10 cellular contexts compared by ENCODE assay signal in the genomic region with DNA sequence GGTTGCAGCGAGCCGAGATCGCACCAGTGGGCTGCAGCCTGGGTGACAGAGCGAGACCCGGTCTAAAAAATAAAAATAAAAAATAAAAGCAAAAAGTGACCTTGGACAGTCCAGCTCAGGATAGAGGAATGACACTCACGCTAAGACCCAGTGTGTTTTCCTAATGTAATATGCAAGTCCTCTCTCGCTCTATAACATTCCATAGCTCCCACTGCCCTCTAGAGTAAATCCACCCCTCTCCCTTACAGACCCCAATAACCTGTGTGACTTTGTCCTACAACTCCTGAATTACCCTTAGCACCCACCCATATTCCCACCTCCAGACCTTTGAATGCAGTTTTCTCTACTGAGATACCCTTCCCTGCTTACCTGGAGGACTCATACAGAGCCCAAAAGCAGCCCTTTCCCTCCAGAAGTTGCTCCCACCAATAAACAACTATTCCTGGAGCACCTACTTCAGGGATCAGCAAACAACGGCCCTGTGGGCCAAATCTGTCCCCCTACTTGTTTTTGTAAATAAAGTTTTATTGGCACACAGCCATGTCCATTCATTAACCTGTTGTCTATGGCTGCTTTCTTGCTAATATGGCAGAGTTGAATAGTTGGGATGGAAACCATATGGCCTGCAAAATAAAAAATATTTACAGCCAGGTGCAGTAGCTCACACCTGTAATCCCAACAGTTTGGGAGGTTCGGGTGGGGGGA.
"Had no signal": no experiment of that assay in that cellular context is flagged by ENCODE, and none has a peak within 500 bp of the region (broad histone marks: within the 10 kb centered on the region; RNA-seq: fewer than 3 reads in every experiment).

No MANE protein-coding gene starts in this region.

- ATAC-seq: GM23338 had no signal

- H3K4me3 ChIP-seq: GM23338 had no signal

- H3K9ac ChIP-seq: KMS-11 had no signal

- H3K27ac ChIP-seq: HL-60, KMS-11 had no signal

- H2AFZ ChIP-seq: GM23338 had no signal

- FAIRE-seq: H1, H54 had no signal

- DNase-seq: H9, HCEC 1CT, HFFc6, IMR-90, KBM-7 had no signal

- H3K4me2 ChIP-seq: GM23338, KMS-11 had no signal
